7 cellular contexts compared by ENCODE assay signal in genomic region chr14:101808894-101809670, GRCh38. TPM values are rescaled to one million over a fixed set of nuclear protein-coding genes. Genes with fewer than 3 reads are reported as not detected.
DNase-seq lines count a peak whose midpoint lies in the region; TF ChIP-seq lines count a peak whose summit lies in the region.

No MANE protein-coding gene starts in this region.

- H3K36me3 ChIP-seq in stomach = no peaks in the 10 kb centered on the region

- H3K4me1 Mint-ChIP-seq in HFFc6 (ENCODE audit: low read depth) (peaks cover 55% of the 10 kb centered on the region), immature natural killer cell (peaks cover 52 to 66% of the 10 kb centered on the region in 2 donors)
- peaks cover 41% of the 10 kb centered on the region for H3K4me1 Mint-ChIP-seq in activated T-helper 2 cell treated with anti-CD3 and anti-CD28 coated beads, Interferon-gamma antibody, Interleukin-2, Interleukin-4, amounts not matched to agents 10 μg/mL and 5 μg/mL and 100 μg/mL, durations not matched to agents 14 hours and 24 hours and 36 hours (ENCODE audit: low read depth)

- H3K27me3 Mint-ChIP-seq in HFFc6 (ENCODE audit: insufficient read depth) (no peaks in the 10 kb centered on the region), immature natural killer cell (ENCODE audit: low read depth in 3 of 3) (peaks cover 11 to 24% (median 22%) of the 10 kb centered on the region in 3 donors)
- no peaks in the 10 kb centered on the region for H3K27me3 Mint-ChIP-seq in activated T-helper 2 cell treated with anti-CD3 and anti-CD28 coated beads, Interferon-gamma antibody, Interleukin-2, Interleukin-4, amounts not matched to agents 10 μg/mL and 5 μg/mL and 100 μg/mL, durations not matched to agents 14 hours and 24 hours and 36 hours (ENCODE audit: low read depth)

- TF ChIP-seq EP300 in stomach (IDR thresholded peaks at IDR 0.05) = no peak

- H3K9me3 Mint-ChIP-seq in HFFc6 (no peaks in the 10 kb centered on the region), immature natural killer cell (no peaks in the 10 kb centered on the region)
- H3K9me3 Mint-ChIP-seq in activated T-helper 2 cell treated with anti-CD3 and anti-CD28 coated beads, Interferon-gamma antibody, Interleukin-2, Interleukin-4, amounts not matched to agents 10 μg/mL and 5 μg/mL and 100 μg/mL, durations not matched to agents 14 hours and 24 hours and 36 hours = no peaks in the 10 kb centered on the region

- H3K4me3 ChIP-seq in stomach = peak overlapping the region; percentile 47 to 62 (median 56)

- H3K4me1 ChIP-seq in stomach = peaks cover 17 to 49% (median 39%) of the 10 kb centered on the region in 4 donors

- WGBS in stomach, 5 donors = 31 to 41% (median 37%) methylated on average over 6 of the region's 6 CpGs

- DNase-seq in HFFc6 (no peak), immature natural killer cell (no peak), stomach (no peak), NCI-H446 treated with DMSO at 0.1 percent for 48 hours (lab: John Stamatoyannopoulos, UW) (no peak), NCI-H1092 treated with DMSO at 0.1 percent for 48 hours (lab: John Stamatoyannopoulos, UW) (no peak)
- DNase-seq in activated T-helper 2 cell treated with anti-CD3 and anti-CD28 coated beads, Interferon-gamma antibody, Interleukin-2, Interleukin-4, amounts not matched to agents 10 μg/mL and 5 μg/mL and 100 μg/mL, durations not matched to agents 14 hours and 24 hours and 36 hours (ENCODE audit: low spot score) = no peak
- DNase-seq in activated CD4-positive, CD25-positive, alpha-beta regulatory T cell treated with anti-CD3 and anti-CD28 coated beads, Interleukin-2, amount 50 U/mL, for 72 hours = no peak

- H3K9me3 ChIP-seq in stomach = no peaks in the 10 kb centered on the region

- H3K27me3 ChIP-seq in stomach = no peaks in the 10 kb centered on the region

- H3K27ac Mint-ChIP-seq in HFFc6 = peak overlapping the region; percentile 99
- H3K27ac Mint-ChIP-seq in activated T-helper 2 cell treated with anti-CD3 and anti-CD28 coated beads, Interferon-gamma antibody, Interleukin-2, Interleukin-4, amounts not matched to agents 10 μg/mL and 5 μg/mL and 100 μg/mL, durations not matched to agents 14 hours and 24 hours and 36 hours = peak overlapping the region; percentile 99
- peak overlapping the region; percentile 99 to 100 (median 99) for H3K27ac Mint-ChIP-seq in immature natural killer cell

- intact Hi-C loops in activated T-helper 2 cell treated with anti-CD3 and anti-CD28 coated beads, Interferon-gamma antibody, Interleukin-2, Interleukin-4, amounts not matched to agents 10 μg/mL and 5 μg/mL and 100 μg/mL, durations not matched to agents 14 hours and 24 hours and 36 hours (cut with micrococcal nuclease) = loop anchor here (2.0 kb wide), 1 partner anchor 16 kb away; no protein-coding TSS in a partner anchor
- intact Hi-C loops in stomach (cut with DNase I; ENCODE audit: low total_unique reads) = no loop called here

- H3K36me3 Mint-ChIP-seq in HFFc6 (ENCODE audit: low read depth) = peaks cover 8% of the 10 kb centered on the region; the same call in 1 of the 2 replicates
- H3K36me3 Mint-ChIP-seq in activated T-helper 2 cell treated with anti-CD3 and anti-CD28 coated beads, Interferon-gamma antibody, Interleukin-2, Interleukin-4, amounts not matched to agents 10 μg/mL and 5 μg/mL and 100 μg/mL, durations not matched to agents 14 hours and 24 hours and 36 hours (ENCODE audit: low read depth) = peaks cover 22% of the 10 kb centered on the region
- H3K36me3 Mint-ChIP-seq in immature natural killer cell = peaks cover 11 to 14% (median 13%) of the 10 kb centered on the region in 3 donors

- TF ChIP-seq CTCF in HFFc6 (IDR thresholded peaks at IDR 0.05) = no peak
- TF ChIP-seq CTCF in stomach (IDR thresholded peaks at IDR 0.05) = no peak

- TF ChIP-seq POLR2A in stomach (IDR thresholded peaks at IDR 0.05) = no peak

- peak overlapping the region; percentile 94 to 99 (median 98) for H3K27ac ChIP-seq in stomach

- H3K4me3 Mint-ChIP-seq in HFFc6 (peak overlapping the region; percentile 96), immature natural killer cell (peak overlapping the region; percentile 92 to 99 (median 94))
- peak overlapping the region; percentile 94 for H3K4me3 Mint-ChIP-seq in activated T-helper 2 cell treated with anti-CD3 and anti-CD28 coated beads, Interferon-gamma antibody, Interleukin-2, Interleukin-4, amounts not matched to agents 10 μg/mL and 5 μg/mL and 100 μg/mL, durations not matched to agents 14 hours and 24 hours and 36 hours (ENCODE audit: low read depth)

RNA-seq across cellular contexts. Expression of gene PPP2R5C, which starts 47.6 kb away (rescaled TPM):
- total RNA-seq in HFFc6 (2021; fragmentation: NEBNext Ultra II Directional; extraction: Animal tissue kit (Norgen Biotek cat#: 25700)) = 100 to 1,000 TPM; 108 to 128 (median 122) TPM
- total RNA-seq in activated T-helper 2 cell treated with anti-CD3 and anti-CD28 coated beads, Interferon-gamma antibody, Interleukin-2, Interleukin-4, amounts not matched to agents 10 μg/mL and 5 μg/mL and 100 μg/mL, durations not matched to agents 14 hours and 24 hours and 36 hours = 170 and 174 TPM in 2 replicates
- polyA plus RNA-seq in immature natural killer cell = 100 to 1,000 TPM; 214 to 250 (median 236) TPM
- total RNA-seq in stomach = 100 to 1,000 TPM in 2 of 5 donors, 10 to 100 TPM in 3; 19.7 to 175 (median 98.0) TPM
- polyA plus RNA-seq in stomach = 10 to 100 TPM; 56.6 to 85.2 (median 80.4) TPM
